Comparison of ENCODE assay signal across 11 cellular contexts in genomic region chr5:142753114-142753764, GRCh38. TPM values are rescaled to one million over a fixed set of nuclear protein-coding genes. Genes with fewer than 3 reads are reported as not detected.
A peak's percentile ranks its signal among the peaks of the same experiment; 100 is the strongest.
DNase-seq lines count a peak whose midpoint lies in the region; ATAC-seq, FAIRE-seq and TF ChIP-seq lines count a peak whose summit lies in the region.
"Had no signal": no experiment of that assay in that cellular context is flagged by ENCODE, and none has a peak within 500 bp of the region (broad histone marks: within the 10 kb centered on the region; RNA-seq: fewer than 3 reads in every experiment).

No MANE protein-coding gene starts in this region.

- no peak overlapping the region for H3K4me3 Mint-ChIP-seq in activated T-helper 17 cell treated with anti-CD3 and anti-CD28 coated beads, Interleukin-2, amount 50 U/mL, for 72 hours
- no peak overlapping the region for H3K4me3 Mint-ChIP-seq in activated CD4-positive, alpha-beta memory T cell treated with anti-CD3 and anti-CD28 coated beads for 36 hours
- H3K4me3 Mint-ChIP-seq: stimulated activated effector memory CD8-positive, alpha-beta T cell treated with anti-CD3 and anti-CD28 coated beads, Interleukin-12 subunit alpha, Interleukin-12 subunit beta, amount 100 ng/mL, for 72 hours had no signal

- H3K9me3 ChIP-seq in esophagus muscularis mucosa (no peaks in the 10 kb centered on the region), thyroid gland (no peaks in the 10 kb centered on the region)

- H3K9me3 Mint-ChIP-seq in activated T-helper 17 cell treated with anti-CD3 and anti-CD28 coated beads, Interleukin-2, amount 50 U/mL, for 72 hours: no peaks in the 10 kb centered on the region
- H3K9me3 Mint-ChIP-seq in activated CD4-positive, alpha-beta memory T cell treated with anti-CD3 and anti-CD28 coated beads for 36 hours: no peaks in the 10 kb centered on the region
- H3K9me3 Mint-ChIP-seq: stimulated activated effector memory CD8-positive, alpha-beta T cell treated with anti-CD3 and anti-CD28 coated beads, Interleukin-12 subunit alpha, Interleukin-12 subunit beta, amount 100 ng/mL, for 72 hours had no signal

- H3K4me3 ChIP-seq in esophagus muscularis mucosa: peak overlapping the region in 3 of 4 donors; percentile 6 to 18 (median 12)
- H3K4me3 ChIP-seq in thyroid gland (replicated peaks in 1 of 3): no peak overlapping the region

- no peak for TF ChIP-seq CTCF in esophagus muscularis mucosa (IDR thresholded peaks at IDR 0.05)
- TF ChIP-seq CTCF in thyroid gland (IDR thresholded peaks at IDR 0.05): no peak

- ATAC-seq in activated T-helper 17 cell treated with anti-CD3 and anti-CD28 coated beads, Interleukin-2, amount 50 U/mL, for 72 hours (replicated peaks): no peak
- ATAC-seq: stimulated activated effector memory CD8-positive, alpha-beta T cell treated with anti-CD3 and anti-CD28 coated beads, Interleukin-12 subunit alpha, Interleukin-12 subunit beta, amount 100 ng/mL, for 72 hours had no signal

- CTCF ChIA-PET in activated CD4-positive, alpha-beta memory T cell treated with anti-CD3 and anti-CD28 coated beads for 36 hours (lab: Charles Lee): interaction anchor here (0.7 to 11.2 kb wide), 10 partner anchors 9 to 137 kb away, joined by 3 to 251 read pairs (median 6); no protein-coding TSS in a partner anchor

- FAIRE-seq in GM12891 (lab: Jason Lieb, UNC): no peak

- POLR2A ChIA-PET in activated CD4-positive, alpha-beta memory T cell treated with anti-CD3 and anti-CD28 coated beads for 36 hours (lab: Charles Lee): no interaction called here

- H3K27ac ChIP-seq in esophagus muscularis mucosa (replicated peaks in 1 of 4) (peak overlapping the region; percentile 70 to 84 (median 74)), thyroid gland (peak overlapping the region; percentile 80 to 90 (median 80))

- no peak for TF ChIP-seq POLR2A in esophagus muscularis mucosa (IDR thresholded peaks at IDR 0.05; ENCODE audit: low read depth)
- TF ChIP-seq POLR2A in thyroid gland (IDR thresholded peaks at IDR 0.05): peak in 1 of 2 donors; percentile 48
- no peak for TF ChIP-seq POLR2A in GM12891 (IDR thresholded peaks at IDR 0.05; ENCODE audit: low read depth, low read length)

- no peaks in the 10 kb centered on the region for H3K27me3 Mint-ChIP-seq in activated T-helper 17 cell treated with anti-CD3 and anti-CD28 coated beads, Interleukin-2, amount 50 U/mL, for 72 hours
- H3K27me3 Mint-ChIP-seq in activated CD4-positive, alpha-beta memory T cell treated with anti-CD3 and anti-CD28 coated beads for 36 hours: peaks cover 2% of the 10 kb centered on the region

- DNase-seq in esophagus muscularis mucosa (ENCODE audit: extremely low spot score): peak; percentile 91
- DNase-seq in midbrain (lab: John Stamatoyannopoulos, UW): peak; percentile 65
- DNase-seq in thyroid gland: peak; percentile 97
- DNase-seq in activated CD4-positive, alpha-beta memory T cell treated with anti-CD3 and anti-CD28 coated beads for 36 hours: no peak
- no peak for DNase-seq in GM19240 (ENCODE audit: insufficient read length, low spot score)
- DNase-seq in activated naive CD4-positive, alpha-beta T cell (lab: John Stamatoyannopoulos, UW): no peak
- no peak for DNase-seq in GM12891 (ENCODE audit: insufficient read length, low spot score)
- DNase-seq: effector CD8-positive, alpha-beta T cell; NCI-H2107 had no signal

- WGBS in esophagus muscularis mucosa: 20% methylated on average over 4 of the region's 4 CpGs
- WGBS in thyroid gland, 2 donors: 38% methylated on average over 4 of the region's 4 CpGs

- H3K27me3 ChIP-seq in esophagus muscularis mucosa: no peaks in the 10 kb centered on the region
- no peaks in the 10 kb centered on the region for H3K27me3 ChIP-seq in thyroid gland

- H3K4me1 ChIP-seq in esophagus muscularis mucosa: peaks cover 28 to 73% (median 51%) of the 10 kb centered on the region in 4 donors
- H3K4me1 ChIP-seq in thyroid gland: peaks cover 40 to 54% of the 10 kb centered on the region in 2 donors

- H3K27ac Mint-ChIP-seq in activated T-helper 17 cell treated with anti-CD3 and anti-CD28 coated beads, Interleukin-2, amount 50 U/mL, for 72 hours: peak overlapping the region; percentile 23
- H3K27ac Mint-ChIP-seq in activated CD4-positive, alpha-beta memory T cell treated with anti-CD3 and anti-CD28 coated beads for 36 hours: no peak overlapping the region

- H3K36me3 ChIP-seq in esophagus muscularis mucosa (no peaks in the 10 kb centered on the region), thyroid gland (no peaks in the 10 kb centered on the region)

- intact Hi-C loops in esophagus muscularis mucosa (cut with DNase I): no loop called here
- intact Hi-C loops in thyroid gland (cut with DNase I): no loop called here
- intact Hi-C loops in activated CD4-positive, alpha-beta memory T cell treated with anti-CD3 and anti-CD28 coated beads for 36 hours (cut with micrococcal nuclease): no loop called here

- H3K4me1 Mint-ChIP-seq in activated T-helper 17 cell treated with anti-CD3 and anti-CD28 coated beads, Interleukin-2, amount 50 U/mL, for 72 hours: peaks cover 18% of the 10 kb centered on the region
- H3K4me1 Mint-ChIP-seq in activated CD4-positive, alpha-beta memory T cell treated with anti-CD3 and anti-CD28 coated beads for 36 hours (ENCODE audit: low read depth): peaks cover 20% of the 10 kb centered on the region

- TF ChIP-seq EP300 in esophagus muscularis mucosa (IDR thresholded peaks at IDR 0.05): no peak

- H3K36me3 Mint-ChIP-seq in activated T-helper 17 cell treated with anti-CD3 and anti-CD28 coated beads, Interleukin-2, amount 50 U/mL, for 72 hours (ENCODE audit: low read depth): no peaks in the 10 kb centered on the region
- H3K36me3 Mint-ChIP-seq in activated CD4-positive, alpha-beta memory T cell treated with anti-CD3 and anti-CD28 coated beads for 36 hours: no peaks in the 10 kb centered on the region

TF ChIP-seq in GM12891, 5 proteins besides CTCF, POLR2A, EP300 and RAD21:
- TF ChIP-seq TAF1 (IDR thresholded peaks at IDR 0.05; ENCODE audit: low read depth, low read length) (no peak), POLR2AphosphoS5 (IDR thresholded peaks at IDR 0.05; ENCODE audit: low read depth, low read length) (no peak), PAX5 (IDR thresholded peaks at IDR 0.05; ENCODE audit: insufficient read depth, low read length, severe bottlenecking) (no peak), POU2F2 (IDR thresholded peaks at IDR 0.05; ENCODE audit: low read depth, low read length) (no peak), SPI1 (IDR thresholded peaks at IDR 0.05; ENCODE audit: low read depth, low read length) (no peak)

RNA-seq across cellular contexts. Expression of gene ARHGAP26, which starts 16.9 kb away (rescaled TPM):
- 10 to 100 TPM in 1 of 2 donors, 1 to 10 TPM in 1; 7.8 to 12.0 TPM for total RNA-seq in activated T-helper 17 cell treated with anti-CD3 and anti-CD28 coated beads, Interleukin-2, amount 50 U/mL, for 72 hours
- total RNA-seq in esophagus muscularis mucosa (10 to 100 TPM; 22.3 to 40.7 (median 28.2) TPM), thyroid gland (10 to 100 TPM; 28.2 to 52.3 (median 37.9) TPM)
- total RNA-seq in activated CD4-positive, alpha-beta memory T cell treated with anti-CD3 and anti-CD28 coated beads for 36 hours: 10 to 100 TPM; 16.4 to 16.9 TPM
- 9.8 TPM for polyA plus RNA-seq in GM12891 (2012; ENCODE audit: low read depth, missing spikeins)

Comparison
In these comparisons a context has a peak if more than half of its experiments do, and no peak if none do; other contexts are left out.
1. DNase-seq: peak in esophagus muscularis mucosa (single experiment), midbrain (single experiment) and thyroid gland (2 of 2); none in activated CD4-positive, alpha-beta memory T cell treated with anti-CD3 and anti-CD28 coated beads for 36 hours (single experiment), GM19240 (single experiment), activated naive CD4-positive, alpha-beta T cell (0 of 4) and GM12891 (single experiment).
2. H3K4me3 ChIP-seq: peak in esophagus muscularis mucosa (3 of 4); none in thyroid gland (0 of 3).